Comparison of ENCODE assay signal across 18 cellular contexts in the genomic region with DNA sequence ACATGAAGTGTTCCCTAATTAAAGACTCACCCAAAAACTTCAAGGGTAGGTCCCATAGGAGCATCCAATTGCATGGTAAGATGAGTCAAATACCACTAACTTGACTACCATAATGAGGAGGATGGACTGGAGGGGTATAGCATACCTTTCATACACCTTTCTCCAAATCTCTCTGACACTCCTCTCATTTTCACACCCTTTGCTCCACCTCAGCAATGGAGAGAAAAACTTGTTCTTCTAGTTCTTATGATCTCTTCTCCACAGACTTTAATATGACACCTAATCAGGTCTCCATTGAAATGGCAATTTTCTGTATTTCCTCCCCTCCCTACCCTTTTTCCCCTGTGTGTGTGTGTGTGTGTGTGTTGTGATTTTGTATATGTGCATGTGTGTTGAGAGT. TPM values are rescaled to one million over a fixed set of nuclear protein-coding genes. Genes with fewer than 3 reads are reported as not detected.
DNase-seq lines count a peak whose midpoint lies in the region; ATAC-seq and TF ChIP-seq lines count a peak whose summit lies in the region.
"Had no signal": no experiment of that assay in that cellular context is flagged by ENCODE, and none has a peak within 500 bp of the region (broad histone marks: within the 10 kb centered on the region; RNA-seq: fewer than 3 reads in every experiment).

No MANE protein-coding gene starts in this region.

- DNase-seq in Caco-2 (no peak), HCT116 (ENCODE audit: low read depth, low spot score) (no peak), mammary epithelial cell (peak; percentile 34), hepatocyte (ENCODE audit: low spot score) (no peak), NCI-H1930 (lab: John Stamatoyannopoulos, UW) (no peak)
- DNase-seq: CD4-positive, alpha-beta memory T cell; MG63; NCI-H1105; NCI-H187; NCI-H2227 treated with DMSO at 0.1 percent for 48 hours; NCI-H774; Peyer's patch; Right ventricle myocardium superior had no signal

- peak overlapping the region; percentile 16 for H3K27ac Mint-ChIP-seq in Caco-2 (ENCODE audit: unreplicated experiment)
- H3K27ac Mint-ChIP-seq: B cell; CD4-positive, alpha-beta memory T cell had no signal

- TF ChIP-seq RAD21 in HCT116 (IDR thresholded peaks at IDR 0.05; ENCODE audit: low read depth) = no peak

- H3K4me1 ChIP-seq in Caco-2 (peaks cover 4% of the 10 kb centered on the region; the same call in 1 of the 2 replicates), HCT116 (ENCODE audit: control insufficient read depth in 1 of 2, insufficient read depth in 2 of 2, low read length in 2 of 2) (peaks cover 9 to 15% of the 10 kb centered on the region in 2 experiments), mammary epithelial cell (ENCODE audit: insufficient read depth, low read length) (peaks cover 14% of the 10 kb centered on the region), hepatocyte (ENCODE audit: insufficient read depth) (no peaks in the 10 kb centered on the region)
- H3K4me1 ChIP-seq: Peyer's patch had no signal

- H3K9ac ChIP-seq in HCT116 (ENCODE audit: low read length) (no peak overlapping the region), mammary epithelial cell (ENCODE audit: insufficient read depth, low read length) (no peak overlapping the region)
- H3K9ac ChIP-seq: KMS-11 had no signal

- no peaks in the 10 kb centered on the region for H3K36me3 ChIP-seq in Caco-2 (ENCODE audit: control insufficient read depth, insufficient read depth, low read length)
- H3K36me3 ChIP-seq in HCT116 (ENCODE audit: control insufficient read depth in 1 of 2, insufficient read depth in 2 of 2, low read length in 2 of 2) = no peaks in the 10 kb centered on the region
- no peaks in the 10 kb centered on the region for H3K36me3 ChIP-seq in mammary epithelial cell (ENCODE audit: insufficient read depth, low read length)
- H3K36me3 ChIP-seq in hepatocyte (replicated peaks; ENCODE audit: insufficient read depth, low read depth) = no peaks in the 10 kb centered on the region
- H3K36me3 ChIP-seq: MG63, Peyer's patch had no signal

- H4K20me1 ChIP-seq in HCT116 (ENCODE audit: insufficient read depth) (no peaks in the 10 kb centered on the region), mammary epithelial cell (ENCODE audit: insufficient read depth, low read length) (no peaks in the 10 kb centered on the region), hepatocyte (ENCODE audit: insufficient read depth, poor library complexity, severe bottlenecking) (no peaks in the 10 kb centered on the region)

- CTCF ChIA-PET in Caco-2 (lab: Charles Lee) (no interaction called here), HCT116 (lab: Charles Lee) (no interaction called here), mammary epithelial cell (lab: Charles Lee; ENCODE audit: low non-redundant PET) (no interaction called here)

- H3K27me3 ChIP-seq in Caco-2 (replicated peaks; ENCODE audit: control insufficient read depth, insufficient read depth, low read length) (no peaks in the 10 kb centered on the region), HCT116 (ENCODE audit: insufficient read depth, low read length) (no peaks in the 10 kb centered on the region), mammary epithelial cell (ENCODE audit: insufficient read depth, low read length) (no peaks in the 10 kb centered on the region), hepatocyte (no peaks in the 10 kb centered on the region)
- H3K27me3 ChIP-seq: MG63, Peyer's patch had no signal

- H3K9me2 ChIP-seq in HCT116 (ENCODE audit: insufficient read depth) (no peaks in the 10 kb centered on the region), hepatocyte (replicated peaks; ENCODE audit: insufficient read depth) (no peaks in the 10 kb centered on the region)

- H3K4me1 Mint-ChIP-seq in Caco-2 (ENCODE audit: low read depth, unreplicated experiment) = peaks cover 7% of the 10 kb centered on the region
- H3K4me1 Mint-ChIP-seq: CD4-positive, alpha-beta memory T cell had no signal

- H3K27ac ChIP-seq in HCT116 (ENCODE audit: low read depth, low read length) (no peak overlapping the region), mammary epithelial cell (ENCODE audit: insufficient read depth, low read depth, low read length) (peak overlapping the region; percentile 37), hepatocyte (peak overlapping the region; percentile 73)
- H3K27ac ChIP-seq: KMS-11, Peyer's patch had no signal

- no peak for TF ChIP-seq POLR2A in HCT116 (IDR thresholded peaks at IDR 0.05; ENCODE audit: borderline replicate concordance, extremely low read depth, insufficient read depth, insufficient read length)

- peak; percentile 34; the same call in 1 of the 2 replicates for ATAC-seq in HCT116
- no peak for ATAC-seq in HG02973 (IDR thresholded peaks at IDR 0.05; ENCODE audit: unreplicated experiment)
- ATAC-seq in GM21367 (IDR thresholded peaks at IDR 0.05; ENCODE audit: unreplicated experiment) = no peak
- ATAC-seq: HepG2 had no signal

- no peaks in the 10 kb centered on the region for H3K27me3 Mint-ChIP-seq in Caco-2 (ENCODE audit: insufficient read depth, unreplicated experiment)
- H3K27me3 Mint-ChIP-seq: CD4-positive, alpha-beta memory T cell had no signal

- H3K36me3 Mint-ChIP-seq in Caco-2 (ENCODE audit: insufficient read depth, unreplicated experiment) = no peaks in the 10 kb centered on the region
- H3K36me3 Mint-ChIP-seq: CD4-positive, alpha-beta memory T cell had no signal

- H3K9me3 ChIP-seq in Caco-2 (no peaks in the 10 kb centered on the region), HCT116 (ENCODE audit: control insufficient read depth in 1 of 2, insufficient read depth in 1 of 2, low read depth in 1 of 2, low read length in 2 of 2) (no peaks in the 10 kb centered on the region), mammary epithelial cell (replicated peaks; ENCODE audit: insufficient read depth, low read length) (peaks cover 6% of the 10 kb centered on the region), hepatocyte (ENCODE audit: low read depth) (no peaks in the 10 kb centered on the region)
- H3K9me3 ChIP-seq: MG63, Peyer's patch had no signal

- no peak overlapping the region for H3K4me3 ChIP-seq in Caco-2 (ENCODE audit: low read depth, low read length)
- H3K4me3 ChIP-seq in HCT116 (replicated peaks in 1 of 2; ENCODE audit: low read depth in 1 of 2, low read length in 2 of 2) = no peak overlapping the region
- H3K4me3 ChIP-seq in mammary epithelial cell (replicated peaks in 1 of 3; ENCODE audit: insufficient read depth in 1 of 3, low read depth in 2 of 3, low read length in 3 of 3) = no peak overlapping the region
- no peak overlapping the region for H3K4me3 ChIP-seq in hepatocyte
- H3K4me3 ChIP-seq: MG63, Peyer's patch had no signal

- H2AFZ ChIP-seq in HCT116 (ENCODE audit: low read depth, low read length, poor library complexity, severe bottlenecking) (no peak overlapping the region), mammary epithelial cell (ENCODE audit: low read depth, low read length) (no peak overlapping the region), hepatocyte (no peak overlapping the region)

- in situ Hi-C loops in mammary epithelial cell (cut with MboI; ENCODE audit: low sequenced_read_pairs in 2 of 2) = no loop called here

- H3K9me3 Mint-ChIP-seq in Caco-2 (ENCODE audit: unreplicated experiment) = peaks cover 9% of the 10 kb centered on the region

- POLR2A ChIA-PET in Caco-2 (lab: Charles Lee) (no interaction called here), HCT116 (lab: Charles Lee) (interaction anchor here (1.1 kb wide), 1 partner anchor 42 kb away, joined by 3 read pairs; no protein-coding TSS in a partner anchor)

- RAD21 ChIA-PET in HCT116 (lab: Charles Lee; ENCODE audit: low non-redundant PET in 1 of 2, low total read pairs in 2 of 2, uncharacterized antibody in 2 of 2, unreplicated experiment in 2 of 2) = no interaction called here

- no peak overlapping the region for H3K4me3 Mint-ChIP-seq in Caco-2 (ENCODE audit: unreplicated experiment)
- H3K4me3 Mint-ChIP-seq: B cell; CD4-positive, alpha-beta memory T cell had no signal

- TF ChIP-seq CTCF in Caco-2 (IDR thresholded peaks at IDR 0.05; ENCODE audit: insufficient read depth in 1 of 2, low read depth in 1 of 2, low read length in 1 of 2, severe bottlenecking in 1 of 2, unreplicated experiment in 1 of 2) (no peak), HCT116 (IDR thresholded peaks at IDR 0.05 in 2 of 3, conservative IDR thresholded peaks at IDR 0.05 in 1 of 3; ENCODE audit: borderline replicate concordance in 1 of 3, insufficient read depth in 1 of 3, low read depth in 2 of 3, low read length in 2 of 3) (no peak), mammary epithelial cell (conservative IDR thresholded peaks at IDR 0.05 in 1 of 2, IDR thresholded peaks at IDR 0.05 in 1 of 2; ENCODE audit: extremely low read depth in 1 of 2, insufficient read depth in 1 of 2, low read depth in 1 of 2, low read length in 2 of 2) (no peak), hepatocyte (IDR thresholded peaks at IDR 0.05; ENCODE audit: poor library complexity) (no peak)

- peak overlapping the region; percentile 49 for H3K4me2 ChIP-seq in HCT116 (ENCODE audit: low read length)
- H3K4me2 ChIP-seq in mammary epithelial cell (ENCODE audit: insufficient read depth, low read depth, low read length) = peak overlapping the region; percentile 26
- H3K4me2 ChIP-seq in hepatocyte = no peak overlapping the region
- H3K4me2 ChIP-seq: KMS-11 had no signal

- dilution Hi-C loops in mammary epithelial cell (cut with HindIII; ENCODE audit: low sequenced_read_pairs) = no loop called here

- BruUV-seq in Caco-2 (replicated peaks; lab: Mats Ljungman, UMichigan) (no TSS peak), HCT116 (replicated peaks; lab: Mats Ljungman, UMichigan) (no TSS peak), mammary epithelial cell (replicated peaks; lab: Mats Ljungman, UMichigan) (no TSS peak)

- intact Hi-C loops in Caco-2 (cut with micrococcal nuclease; ENCODE audit: unreplicated experiment) (no loop called here), HCT116 (cut with micrococcal nuclease) (no loop called here), mammary epithelial cell (cut with micrococcal nuclease) (no loop called here)

- H3K79me2 ChIP-seq in HCT116 (ENCODE audit: insufficient read depth, low read length) (no peaks in the 10 kb centered on the region), mammary epithelial cell (ENCODE audit: insufficient read depth, low read length) (no peaks in the 10 kb centered on the region), hepatocyte (no peaks in the 10 kb centered on the region)

TF ChIP-seq in HCT116, 20 proteins besides CTCF, POLR2A, EP300 and RAD21 (continues in another document):
- TF ChIP-seq, protein P1, sequence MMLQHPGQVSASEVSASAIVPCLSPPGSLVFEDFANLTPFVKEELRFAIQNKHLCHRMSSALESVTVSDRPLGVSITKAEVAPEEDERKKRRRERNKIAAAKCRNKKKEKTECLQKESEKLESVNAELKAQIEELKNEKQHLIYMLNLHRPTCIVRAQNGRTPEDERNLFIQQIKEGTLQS (IDR thresholded peaks at IDR 0.05) = no peak
- TF ChIP-seq CBX3 (IDR thresholded peaks at IDR 0.05; ENCODE audit: low read depth) (0 out of 2 replicates have a peak, but pooled peaks have one; percentile 4), CEBPB (IDR thresholded peaks at IDR 0.05; ENCODE audit: low read depth) (no peak), POLR2AphosphoS5 (IDR thresholded peaks at IDR 0.05; ENCODE audit: low read depth, low read length) (no peak)

RNA-seq across cellular contexts. Expression of a gene that starts 41.1 kb away (rescaled TPM):
- 0.05 TPM in 1 of 2 replicates, not detected in the other for total RNA-seq in Caco-2 (2022)
- 7.4 TPM for total RNA-seq in HCT116 (2021; ENCODE audit: unreplicated experiment)
- 3.8 and 4.0 TPM in 2 replicates for polyA plus RNA-seq in HCT116 (2012)
- total RNA-seq in mammary epithelial cell = 10 to 100 TPM; 10.5 to 31.5 TPM
- 3.4 TPM for polyA plus RNA-seq in mammary epithelial cell
- 17.7 TPM for polyA minus RNA-seq in mammary epithelial cell
- 5.8 and 7.2 TPM in 2 replicates for total RNA-seq in hepatocyte
- polyA plus RNA-seq in hepatocyte = 4.6 and 5.8 TPM in 2 replicates
- total RNA-seq: HepG2 had no signal
